ENCODE assay signal across 1 cellular context in the genomic region with DNA sequence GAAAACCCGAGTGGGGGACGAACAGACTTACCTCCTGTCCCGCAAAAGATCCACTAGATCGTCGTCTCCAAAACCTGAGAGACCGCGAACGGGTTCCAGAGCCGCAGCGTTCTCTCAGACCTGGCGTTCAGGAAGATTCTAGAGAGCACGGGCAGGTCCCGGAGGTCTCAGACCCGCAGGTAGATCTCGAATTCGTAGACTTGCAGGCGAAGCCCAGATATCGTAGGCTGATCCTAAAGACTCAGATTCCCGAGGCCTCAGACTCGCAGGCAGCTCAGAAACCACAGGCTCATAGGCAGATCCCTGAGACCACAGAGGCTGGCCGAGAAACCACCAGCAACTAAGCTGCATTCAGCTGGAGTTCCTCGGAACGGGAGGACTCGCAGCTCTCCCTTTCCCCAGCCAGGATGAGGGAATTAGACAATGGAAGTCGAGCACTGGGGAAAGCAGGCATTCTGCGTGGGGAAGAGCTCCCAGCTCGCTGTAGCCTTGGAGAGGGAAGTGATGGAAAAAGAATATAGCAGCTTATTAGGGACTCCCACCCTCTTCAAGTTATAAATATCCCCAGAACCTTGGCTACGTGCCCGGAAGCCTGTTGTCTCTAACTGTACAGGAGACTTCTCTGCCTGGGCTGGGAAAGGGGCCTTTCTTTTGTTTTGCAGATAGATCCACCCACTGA.
TF ChIP-seq lines count a peak whose summit lies in the region.

A gene (minus strand): TSS at position 502 of the 679 bp plus-strand sequence. CDS start 1,831 bp downstream, outside the sequence.

TF ChIP-seq in HCT116, 20 proteins besides CTCF, POLR2A, EP300 and RAD21:
- no peak for TF ChIP-seq ZNF274 (IDR thresholded peaks at IDR 0.05; ENCODE audit: low read depth, low read length)
